In genomic region chrX:103586659-103587058, GRCh38 we compare ENCODE assay signal across 9 cellular contexts. TPM values are rescaled to one million over a fixed set of nuclear protein-coding genes. Genes with fewer than 3 reads are reported as not detected.
DNase-seq lines count a peak whose midpoint lies in the region; ATAC-seq and TF ChIP-seq lines count a peak whose summit lies in the region.
"Had no signal": no experiment of that assay in that cellular context is flagged by ENCODE, and none has a peak within 500 bp of the region (broad histone marks: within the 10 kb centered on the region; RNA-seq: fewer than 3 reads in every experiment).

No MANE protein-coding gene starts in this region.

- H3K9me3 ChIP-seq in right cardiac atrium (ENCODE audit: control insufficient read depth, low read length) (no peaks in the 10 kb centered on the region), smooth muscle cell (replicated peaks; ENCODE audit: low read depth) (no peaks in the 10 kb centered on the region)

- no peaks in the 10 kb centered on the region for H3F3A ChIP-seq in smooth muscle cell (ENCODE audit: low read depth)

- H3K27me3 ChIP-seq in H7 (ENCODE audit: control insufficient read depth, insufficient read depth, low read length) (no peaks in the 10 kb centered on the region), right cardiac atrium (ENCODE audit: control insufficient read depth, insufficient read depth) (no peaks in the 10 kb centered on the region), smooth muscle cell (ENCODE audit: low read depth) (no peaks in the 10 kb centered on the region)

- CTCF ChIA-PET in activated CD4-positive, alpha-beta memory T cell treated with anti-CD3 and anti-CD28 coated beads, Interleukin-2, amount 10 ng/mL, durations not matched to agents 7 days and 5 days (lab: Charles Lee) = no interaction called here

- H3K36me3 ChIP-seq in H7 (replicated peaks; ENCODE audit: control insufficient read depth, insufficient read depth, low read length) = peaks cover 6% of the 10 kb centered on the region
- no peaks in the 10 kb centered on the region for H3K36me3 ChIP-seq in smooth muscle cell (ENCODE audit: low read depth)
- H3K36me3 ChIP-seq: WERI-Rb-1 had no signal

- H2AFZ ChIP-seq in smooth muscle cell (ENCODE audit: low read depth) = no peak overlapping the region

- peak overlapping the region; percentile 6 for H3K4me3 Mint-ChIP-seq in activated CD4-positive, alpha-beta memory T cell treated with anti-CD3 and anti-CD28 coated beads, Interleukin-2, amount 10 ng/mL, durations not matched to agents 7 days and 5 days

- TF ChIP-seq CTCF in smooth muscle cell (IDR thresholded peaks at IDR 0.05; ENCODE audit: borderline replicate concordance, insufficient read depth, poor library complexity, severe bottlenecking) = no peak

- no peaks in the 10 kb centered on the region for H3K4me1 ChIP-seq in right cardiac atrium (ENCODE audit: control insufficient read depth, insufficient read depth, low read length)
- no peaks in the 10 kb centered on the region for H3K4me1 ChIP-seq in smooth muscle cell (ENCODE audit: low read depth)

- intact Hi-C loops in right cardiac atrium (cut with DNase I) = no loop called here

- H3K27ac ChIP-seq in right cardiac atrium (ENCODE audit: low read length) (peak overlapping the region; percentile 98), smooth muscle cell (ENCODE audit: low read depth) (no peak overlapping the region)
- H3K27ac ChIP-seq: WERI-Rb-1 had no signal

- peak overlapping the region; percentile 66; the same call in 1 of the 2 replicates for H3K4me3 ChIP-seq in H7 (ENCODE audit: insufficient read depth, low read depth, low read length)
- H3K4me3 ChIP-seq in right cardiac atrium (ENCODE audit: low read length) = peak overlapping the region; percentile 96
- H3K4me3 ChIP-seq in smooth muscle cell = peak overlapping the region; percentile 79

- H3K79me2 ChIP-seq in smooth muscle cell (ENCODE audit: low read depth) = no peaks in the 10 kb centered on the region

- H3K27me3 Mint-ChIP-seq in activated CD4-positive, alpha-beta memory T cell treated with anti-CD3 and anti-CD28 coated beads, Interleukin-2, amount 10 ng/mL, durations not matched to agents 7 days and 5 days = peaks cover 4% of the 10 kb centered on the region

- no peaks in the 10 kb centered on the region for H4K20me1 ChIP-seq in smooth muscle cell (ENCODE audit: low read depth)

- peak overlapping the region; percentile 90 for H3K4me2 ChIP-seq in smooth muscle cell

- no peak overlapping the region for H3K27ac Mint-ChIP-seq in activated CD4-positive, alpha-beta memory T cell treated with anti-CD3 and anti-CD28 coated beads, Interleukin-2, amount 10 ng/mL, durations not matched to agents 7 days and 5 days

- H3K36me3 Mint-ChIP-seq in activated CD4-positive, alpha-beta memory T cell treated with anti-CD3 and anti-CD28 coated beads, Interleukin-2, amount 10 ng/mL, durations not matched to agents 7 days and 5 days (ENCODE audit: low read depth) = no peaks in the 10 kb centered on the region

- ATAC-seq in right cardiac atrium (no peak), GM18868 (IDR thresholded peaks at IDR 0.05; ENCODE audit: unreplicated experiment) (no peak), HG02678 (IDR thresholded peaks at IDR 0.05; ENCODE audit: unreplicated experiment) (no peak), GM21576 (IDR thresholded peaks at IDR 0.05; ENCODE audit: unreplicated experiment) (no peak)

- H3K9me3 Mint-ChIP-seq in activated CD4-positive, alpha-beta memory T cell treated with anti-CD3 and anti-CD28 coated beads, Interleukin-2, amount 10 ng/mL, durations not matched to agents 7 days and 5 days = no peaks in the 10 kb centered on the region

- no peak overlapping the region for H3K9ac ChIP-seq in smooth muscle cell (ENCODE audit: low read depth)

- H3K4me1 Mint-ChIP-seq in activated CD4-positive, alpha-beta memory T cell treated with anti-CD3 and anti-CD28 coated beads, Interleukin-2, amount 10 ng/mL, durations not matched to agents 7 days and 5 days = peaks cover 7% of the 10 kb centered on the region

- DNase-seq in H7 (no peak), right cardiac atrium (no peak), smooth muscle cell (lab: John Stamatoyannopoulos, UW; ENCODE audit: unreplicated experiment) (no peak), UCSD-AML1 (lab: John Stamatoyannopoulos, UW; ENCODE audit: unreplicated experiment) (no peak)
- DNase-seq in activated CD4-positive, alpha-beta memory T cell treated with anti-CD3 and anti-CD28 coated beads, Interleukin-2, amount 10 ng/mL, durations not matched to agents 7 days and 5 days = no peak
- DNase-seq: WERI-Rb-1 had no signal

- POLR2A ChIA-PET in activated CD4-positive, alpha-beta memory T cell treated with anti-CD3 and anti-CD28 coated beads, Interleukin-2, amount 10 ng/mL, durations not matched to agents 7 days and 5 days (lab: Charles Lee) = no interaction called here

- 54% methylated on average over 4 of the region's 4 CpGs for WGBS in right cardiac atrium
- 83% methylated on average over 4 of the region's 4 CpGs for WGBS in smooth muscle cell (ENCODE audit: low lambda C conversion rate)

RNA-seq across cellular contexts. Expression of gene TCEAL4, which starts 1.3 kb away (rescaled TPM):
- total RNA-seq in H7 (2014; rRNA removed; shearing (Covaris generic)) = 15.5 and 23.8 TPM in 2 replicates
- total RNA-seq in activated CD4-positive, alpha-beta memory T cell treated with anti-CD3 and anti-CD28 coated beads, Interleukin-2, amount 10 ng/mL, durations not matched to agents 7 days and 5 days = 1 to 10 TPM; 3.4 to 4.7 TPM
- total RNA-seq in right cardiac atrium (100 to 1,000 TPM in 2 of 4 donors, 10 to 100 TPM in 2; 85.3 to 128 (median 96.2) TPM), smooth muscle cell (40.2 and 51.3 TPM in 2 replicates)
- polyA plus RNA-seq in right cardiac atrium (276 TPM), smooth muscle cell (74.4 and 76.2 TPM in 2 replicates)

RNA-seq across cellular contexts. Expression of gene TCEAL3, which starts 21.1 kb away (rescaled TPM):
- 3.5 and 5.8 TPM in 2 replicates for total RNA-seq in H7 (2014; rRNA removed; shearing (Covaris generic))
- 1 to 10 TPM; 2.5 to 3.0 TPM for total RNA-seq in activated CD4-positive, alpha-beta memory T cell treated with anti-CD3 and anti-CD28 coated beads, Interleukin-2, amount 10 ng/mL, durations not matched to agents 7 days and 5 days
- 10 to 100 TPM; 35.4 to 42.8 (median 42.3) TPM for total RNA-seq in right cardiac atrium
- polyA plus RNA-seq in right cardiac atrium = 71.5 TPM
- 14.0 and 29.6 TPM in 2 replicates for total RNA-seq in smooth muscle cell
- 48.0 and 52.4 TPM in 2 replicates for polyA plus RNA-seq in smooth muscle cell

RNA-seq across cellular contexts. Expression of gene TCEAL1, which starts 42.1 kb away (rescaled TPM):
- 9.2 and 10.3 TPM in 2 replicates for total RNA-seq in H7 (2014; rRNA removed; shearing (Covaris generic))
- total RNA-seq in activated CD4-positive, alpha-beta memory T cell treated with anti-CD3 and anti-CD28 coated beads, Interleukin-2, amount 10 ng/mL, durations not matched to agents 7 days and 5 days = 1 to 10 TPM; 6.5 to 6.7 TPM
- total RNA-seq in right cardiac atrium (10 to 100 TPM; 33.5 to 41.1 (median 36.4) TPM), smooth muscle cell (22.1 and 43.0 TPM in 2 replicates)
- polyA plus RNA-seq in right cardiac atrium (42.5 TPM), smooth muscle cell (16.7 and 23.8 TPM in 2 replicates)
